Comparison of ENCODE assay signal across 8 cellular contexts in genomic region chr11:83195176-83195531, GRCh38. TPM values are rescaled to one million over a fixed set of nuclear protein-coding genes. Genes with fewer than 3 reads are reported as not detected.
A peak's percentile ranks its signal among the peaks of the same experiment; 100 is the strongest.
DNase-seq lines count a peak whose midpoint lies in the region; ATAC-seq and TF ChIP-seq lines count a peak whose summit lies in the region.

No MANE protein-coding gene starts in this region.

- no peak for TF ChIP-seq POLR2A in Peyer's patch (IDR thresholded peaks at IDR 0.05)
- TF ChIP-seq POLR2A in erythroblast (IDR thresholded peaks at IDR 0.05; ENCODE audit: low read length), result no peak
- TF ChIP-seq POLR2A in gastrocnemius medialis (IDR thresholded peaks at IDR 0.05), result no peak

- in situ Hi-C loops in gastrocnemius medialis (cut with MboI; ENCODE audit: low sequenced_read_pairs in 4 of 4), result loop anchor here in 2 of 4 donors (10.0 kb wide), 1 partner anchor 290 kb away; the partner anchor contains the start of genes DDIAS (in 2 of the 2) and PRCP (in 2 of the 2)

- no peak for TF ChIP-seq CTCF in GM12875 (IDR thresholded peaks at IDR 0.05; ENCODE audit: borderline replicate concordance, insufficient read depth, low read depth, low read length)
- no peak for TF ChIP-seq CTCF in Peyer's patch (IDR thresholded peaks at IDR 0.05)
- no peak for TF ChIP-seq CTCF in gastrocnemius medialis (IDR thresholded peaks at IDR 0.05 in 4 of 5, conservative IDR thresholded peaks at IDR 0.05 in 1 of 5)
- no peak for TF ChIP-seq CTCF in omental fat pad (IDR thresholded peaks at IDR 0.05)

- peak overlapping the region; percentile 82 for H3K4me3 ChIP-seq in GM12875 (ENCODE audit: low read depth, low read length)
- peak overlapping the region in 3 of 4 donors; percentile 69 to 87 (median 86) for H3K4me3 ChIP-seq in Peyer's patch
- H3K4me3 ChIP-seq in gastrocnemius medialis, result peak overlapping the region; percentile 72 to 87 (median 84)

- intact Hi-C loops in gastrocnemius medialis (cut with DNase I; ENCODE audit: low total_unique reads), result no loop called here

- H3K27me3 ChIP-seq in Peyer's patch (no peaks in the 10 kb centered on the region), gastrocnemius medialis (no peaks in the 10 kb centered on the region)

- ATAC-seq in gastrocnemius medialis, result no peak
- no peak for ATAC-seq in omental fat pad (ENCODE audit: low FRiP score)
- no peak for ATAC-seq in HG02623 (IDR thresholded peaks at IDR 0.05; ENCODE audit: unreplicated experiment)

- peaks cover 0 to 15% (median 0%) of the 10 kb centered on the region in 3 donors for H3K36me3 ChIP-seq in Peyer's patch
- peaks cover 0 to 24% of the 10 kb centered on the region in 2 donors for H3K36me3 ChIP-seq in gastrocnemius medialis

- H3K4me1 ChIP-seq in Peyer's patch, result peaks cover 0 to 23% (median 6%) of the 10 kb centered on the region in 4 donors
- H3K4me1 ChIP-seq in gastrocnemius medialis, result peaks cover 18 to 23% of the 10 kb centered on the region in 2 donors

- peak overlapping the region in 3 of 4 donors; percentile 88 to 93 (median 88) for H3K27ac ChIP-seq in Peyer's patch
- peak overlapping the region; percentile 84 to 95 (median 90) for H3K27ac ChIP-seq in gastrocnemius medialis

- H3K9me3 ChIP-seq in Peyer's patch (no peaks in the 10 kb centered on the region), gastrocnemius medialis (no peaks in the 10 kb centered on the region)

- DNase-seq in Peyer's patch, result no peak
- peak; percentile 33 to 46 for DNase-seq in erythroblast (lab: John Stamatoyannopoulos, UW)
- DNase-seq in gastrocnemius medialis, result no peak
- no peak for DNase-seq in omental fat pad (ENCODE audit: low spot score)
- no peak for DNase-seq in NCI-H69 (lab: John Stamatoyannopoulos, UW)
- no peak for DNase-seq in NCI-H526 treated with DMSO at 0.1 percent for 48 hours (lab: John Stamatoyannopoulos, UW)

RNA-seq across cellular contexts. Expression of gene ANKRD42, which starts 1.6 kb away (rescaled TPM):
- total RNA-seq in Peyer's patch, result 10 to 100 TPM in 2 of 4 donors, 1 to 10 TPM in 2; 3.6 to 27.2 (median 9.8) TPM
- total RNA-seq in gastrocnemius medialis, result 1 to 10 TPM; 2.1 to 3.7 (median 3.4) TPM
- total RNA-seq in omental fat pad, result 10 to 100 TPM in 3 of 4 donors, 1 to 10 TPM in 1; 9.0 to 13.4 (median 11.6) TPM

RNA-seq across cellular contexts. Expression of gene PCF11, which starts 38.2 kb away (rescaled TPM):
- 100 to 1,000 TPM in 1 of 4 donors, 10 to 100 TPM in 3; 53.1 to 153 (median 75.3) TPM for total RNA-seq in Peyer's patch
- 100 to 1,000 TPM in 1 of 4 donors, 10 to 100 TPM in 3; 25.3 to 103 (median 47.5) TPM for total RNA-seq in gastrocnemius medialis
- total RNA-seq in omental fat pad, result 100 to 1,000 TPM in 2 of 4 donors, 10 to 100 TPM in 2; 67.2 to 120 (median 96.5) TPM

Comparison
In these comparisons a context has a peak if more than half of its experiments do, and no peak if none do; other contexts are left out.
1. DNase-seq: peak in erythroblast (2 of 2); none in Peyer's patch (0 of 3), gastrocnemius medialis (0 of 2), omental fat pad (single experiment), NCI-H69 (single experiment) and NCI-H526 treated with DMSO at 0.1 percent for 48 hours (single experiment).
2. Peak in every context shown above with its lines, with median percentiles within 50 percentile points of each other: H3K4me3 ChIP-seq.